1 cellular context compared by ENCODE assay signal in genomic region chr12:14769837-14770494, GRCh38.
TF ChIP-seq lines count a peak whose summit lies in the region.

No MANE protein-coding gene starts in this region.

TF ChIP-seq in HepG2, 621 proteins besides CTCF, POLR2A, EP300 and RAD21 (continued from another document and continues in another):
- TF ChIP-seq ZNF567 (CRISPR knock-in tag; IDR thresholded peaks at IDR 0.05; ENCODE audit: borderline replicate concordance) (peak; percentile 20; the same call in 1 of the 2 replicates), MBD4 (IDR thresholded peaks at IDR 0.05; ENCODE audit: borderline replicate concordance, low read length) (no peak), YY1 (IDR thresholded peaks at IDR 0.05; ENCODE audit: insufficient read depth, insufficient replicate concordance, low read depth, low read length) (no peak), MYC (CRISPR knock-in tag; IDR thresholded peaks at IDR 0.05; ENCODE audit: borderline replicate concordance) (peak; percentile 42; the same call in 1 of the 2 replicates), ZNF569 (CRISPR knock-in tag; IDR thresholded peaks at IDR 0.05; ENCODE audit: borderline replicate concordance) (no peak), ZNF484 (CRISPR knock-in tag; IDR thresholded peaks at IDR 0.05; ENCODE audit: borderline replicate concordance, low read depth) (no peak), ZSCAN20 (CRISPR knock-in tag; IDR thresholded peaks at IDR 0.05; ENCODE audit: borderline replicate concordance) (0 out of 2 replicates have a peak, but pooled peaks have one; percentile 14), LCORL (IDR thresholded peaks at IDR 0.05) (no peak), LCORL (CRISPR knock-in tag; IDR thresholded peaks at IDR 0.05) (0 out of 2 replicates have a peak, but pooled peaks have one; percentile 17), ZNF713 (CRISPR knock-in tag; IDR thresholded peaks at IDR 0.05) (no peak), ZBTB38 (CRISPR knock-in tag; IDR thresholded peaks at IDR 0.05) (no peak), JDP2 (CRISPR knock-in tag; IDR thresholded peaks at IDR 0.05; ENCODE audit: borderline replicate concordance) (no peak), KMT2B (CRISPR knock-in tag; IDR thresholded peaks at IDR 0.05) (no peak; the same call in 1 of the 2 replicates), CCAR2 (optimal IDR thresholded peaks at IDR 0.05; ENCODE audit: low read depth, low read length) (no peak), GATAD2A (CRISPR knock-in tag; IDR thresholded peaks at IDR 0.05) (peak; percentile 50), TCF7L2 (IDR thresholded peaks at IDR 0.05; ENCODE audit: low read depth, low read length) (no peak), POLR2AphosphoS5 (IDR thresholded peaks at IDR 0.05; ENCODE audit: low read depth, low read length) (peak; percentile 75), CBX5 (CRISPR knock-in tag; IDR thresholded peaks at IDR 0.05; ENCODE audit: borderline replicate concordance) (no peak; the same call in 1 of the 2 replicates), ZNF326 (CRISPR knock-in tag; IDR thresholded peaks at IDR 0.05; ENCODE audit: borderline replicate concordance) (no peak), SYNCRIP (IDR thresholded peaks at IDR 0.05; ENCODE audit: insufficient read depth, low read depth, low read length) (no peak), ZSCAN12 (CRISPR knock-in tag; IDR thresholded peaks at IDR 0.05) (no peak), SRSF1 (optimal IDR thresholded peaks at IDR 0.05; ENCODE audit: low read depth, low read length) (peak; percentile 66), SRY (CRISPR knock-in tag; IDR thresholded peaks at IDR 0.05) (0 out of 2 replicates have a peak, but pooled peaks have one; percentile 15), ZNF3 (CRISPR knock-in tag; IDR thresholded peaks at IDR 0.05) (no peak; the same call in 1 of the 2 replicates), ZNF451 (CRISPR knock-in tag; IDR thresholded peaks at IDR 0.05) (no peak), KAT2B (IDR thresholded peaks at IDR 0.05; ENCODE audit: borderline replicate concordance, low read depth, low read length) (no peak), TARDBP (CRISPR knock-in tag; IDR thresholded peaks at IDR 0.05) (peak; percentile 58; the same call in 1 of the 2 replicates), SCMH1 (CRISPR knock-in tag; IDR thresholded peaks at IDR 0.05; ENCODE audit: borderline replicate concordance) (no peak), THYN1 (CRISPR knock-in tag; IDR thresholded peaks at IDR 0.05; ENCODE audit: borderline replicate concordance, low read depth) (no peak), CENPX (CRISPR knock-in tag; IDR thresholded peaks at IDR 0.05) (no peak), ZNF674 (CRISPR knock-in tag; IDR thresholded peaks at IDR 0.05; ENCODE audit: low read depth) (no peak; the same call in 1 of the 2 replicates), TOE1 (CRISPR knock-in tag; IDR thresholded peaks at IDR 0.05) (no peak), MZF1 (CRISPR knock-in tag; IDR thresholded peaks at IDR 0.05; ENCODE audit: borderline replicate concordance) (no peak), HNF4G (IDR thresholded peaks at IDR 0.05; ENCODE audit: borderline replicate concordance, low read depth, low read length) (no peak), HNF4G (CRISPR knock-in tag; IDR thresholded peaks at IDR 0.05; ENCODE audit: borderline replicate concordance, low read depth) (no peak), ZBTB2 (CRISPR knock-in tag; IDR thresholded peaks at IDR 0.05; ENCODE audit: low read depth) (no peak), SP1 (IDR thresholded peaks at IDR 0.05) (no peak), SP1 (CRISPR knock-in tag; IDR thresholded peaks at IDR 0.05) (no peak), PAF1 (CRISPR knock-in tag; IDR thresholded peaks at IDR 0.05) (peak; percentile 11), MIER3 (CRISPR knock-in tag; IDR thresholded peaks at IDR 0.05; ENCODE audit: borderline replicate concordance) (peak; percentile 18; the same call in 1 of the 2 replicates), ESRRA (CRISPR knock-in tag; IDR thresholded peaks at IDR 0.05; ENCODE audit: low read depth) (no peak), MAFK (conservative IDR thresholded peaks at IDR 0.05 in 1 of 2, IDR thresholded peaks at IDR 0.05 in 1 of 2; ENCODE audit: low read length in 2 of 2) (no peak), PATZ1 (CRISPR knock-in tag; IDR thresholded peaks at IDR 0.05) (peak; percentile 73), ZNF431 (CRISPR knock-in tag; IDR thresholded peaks at IDR 0.05; ENCODE audit: borderline replicate concordance, low read depth) (no peak), SOX6 (IDR thresholded peaks at IDR 0.05) (no peak), SOX6 (CRISPR knock-in tag; IDR thresholded peaks at IDR 0.05) (no peak; the same call in 1 of the 2 replicates), SRSF9 (IDR thresholded peaks at IDR 0.05; ENCODE audit: borderline replicate concordance, insufficient read depth, low read depth, low read length, poor library complexity, severe bottlenecking) (no peak), DZIP1 (CRISPR knock-in tag; IDR thresholded peaks at IDR 0.05) (no peak), RBM22 (optimal IDR thresholded peaks at IDR 0.05; ENCODE audit: low read length) (no peak), ZNF251 (CRISPR knock-in tag; IDR thresholded peaks at IDR 0.05) (no peak), ZNF629 (CRISPR knock-in tag; conservative IDR thresholded peaks at IDR 0.05) (no peak; the same call in 1 of the 2 replicates), KDM3A (CRISPR knock-in tag; IDR thresholded peaks at IDR 0.05; ENCODE audit: low read depth) (no peak), ARID2 (CRISPR knock-in tag; IDR thresholded peaks at IDR 0.05; ENCODE audit: borderline replicate concordance) (peak; percentile 57; the same call in 1 of the 2 replicates), MAF1 (CRISPR knock-in tag; IDR thresholded peaks at IDR 0.05; ENCODE audit: borderline replicate concordance) (no peak), CBX2 (IDR thresholded peaks at IDR 0.05; ENCODE audit: low read depth, low read length) (no peak), CBX2 (CRISPR knock-in tag; IDR thresholded peaks at IDR 0.05; ENCODE audit: low read depth) (0 out of 2 replicates have a peak, but pooled peaks have one; percentile 26), ZNF253 (CRISPR knock-in tag; IDR thresholded peaks at IDR 0.05; ENCODE audit: borderline replicate concordance) (no peak), DMAP1 (CRISPR knock-in tag; IDR thresholded peaks at IDR 0.05) (peak; percentile 70)
- TF ChIP-seq, protein P1, sequence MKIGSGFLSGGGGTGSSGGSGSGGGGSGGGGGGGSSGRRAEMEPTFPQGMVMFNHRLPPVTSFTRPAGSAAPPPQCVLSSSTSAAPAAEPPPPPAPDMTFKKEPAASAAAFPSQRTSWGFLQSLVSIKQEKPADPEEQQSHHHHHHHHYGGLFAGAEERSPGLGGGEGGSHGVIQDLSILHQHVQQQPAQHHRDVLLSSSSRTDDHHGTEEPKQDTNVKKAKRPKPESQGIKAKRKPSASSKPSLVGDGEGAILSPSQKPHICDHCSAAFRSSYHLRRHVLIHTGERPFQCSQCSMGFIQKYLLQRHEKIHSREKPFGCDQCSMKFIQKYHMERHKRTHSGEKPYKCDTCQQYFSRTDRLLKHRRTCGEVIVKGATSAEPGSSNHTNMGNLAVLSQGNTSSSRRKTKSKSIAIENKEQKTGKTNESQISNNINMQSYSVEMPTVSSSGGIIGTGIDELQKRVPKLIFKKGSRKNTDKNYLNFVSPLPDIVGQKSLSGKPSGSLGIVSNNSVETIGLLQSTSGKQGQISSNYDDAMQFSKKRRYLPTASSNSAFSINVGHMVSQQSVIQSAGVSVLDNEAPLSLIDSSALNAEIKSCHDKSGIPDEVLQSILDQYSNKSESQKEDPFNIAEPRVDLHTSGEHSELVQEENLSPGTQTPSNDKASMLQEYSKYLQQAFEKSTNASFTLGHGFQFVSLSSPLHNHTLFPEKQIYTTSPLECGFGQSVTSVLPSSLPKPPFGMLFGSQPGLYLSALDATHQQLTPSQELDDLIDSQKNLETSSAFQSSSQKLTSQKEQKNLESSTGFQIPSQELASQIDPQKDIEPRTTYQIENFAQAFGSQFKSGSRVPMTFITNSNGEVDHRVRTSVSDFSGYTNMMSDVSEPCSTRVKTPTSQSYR (CRISPR knock-in tag; IDR thresholded peaks at IDR 0.05; ENCODE audit: borderline replicate concordance): no peak
- TF ChIP-seq, protein P2, sequence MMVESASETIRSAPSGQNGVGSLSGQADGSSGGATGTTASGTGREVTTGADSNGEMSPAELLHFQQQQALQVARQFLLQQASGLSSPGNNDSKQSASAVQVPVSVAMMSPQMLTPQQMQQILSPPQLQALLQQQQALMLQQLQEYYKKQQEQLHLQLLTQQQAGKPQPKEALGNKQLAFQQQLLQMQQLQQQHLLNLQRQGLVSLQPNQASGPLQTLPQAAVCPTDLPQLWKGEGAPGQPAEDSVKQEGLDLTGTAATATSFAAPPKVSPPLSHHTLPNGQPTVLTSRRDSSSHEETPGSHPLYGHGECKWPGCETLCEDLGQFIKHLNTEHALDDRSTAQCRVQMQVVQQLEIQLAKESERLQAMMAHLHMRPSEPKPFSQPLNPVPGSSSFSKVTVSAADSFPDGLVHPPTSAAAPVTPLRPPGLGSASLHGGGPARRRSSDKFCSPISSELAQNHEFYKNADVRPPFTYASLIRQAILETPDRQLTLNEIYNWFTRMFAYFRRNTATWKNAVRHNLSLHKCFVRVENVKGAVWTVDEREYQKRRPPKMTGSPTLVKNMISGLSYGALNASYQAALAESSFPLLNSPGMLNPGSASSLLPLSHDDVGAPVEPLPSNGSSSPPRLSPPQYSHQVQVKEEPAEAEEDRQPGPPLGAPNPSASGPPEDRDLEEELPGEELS (CRISPR knock-in tag; IDR thresholded peaks at IDR 0.05): no peak; the same call in 1 of the 2 replicates
- TF ChIP-seq, protein P3, sequence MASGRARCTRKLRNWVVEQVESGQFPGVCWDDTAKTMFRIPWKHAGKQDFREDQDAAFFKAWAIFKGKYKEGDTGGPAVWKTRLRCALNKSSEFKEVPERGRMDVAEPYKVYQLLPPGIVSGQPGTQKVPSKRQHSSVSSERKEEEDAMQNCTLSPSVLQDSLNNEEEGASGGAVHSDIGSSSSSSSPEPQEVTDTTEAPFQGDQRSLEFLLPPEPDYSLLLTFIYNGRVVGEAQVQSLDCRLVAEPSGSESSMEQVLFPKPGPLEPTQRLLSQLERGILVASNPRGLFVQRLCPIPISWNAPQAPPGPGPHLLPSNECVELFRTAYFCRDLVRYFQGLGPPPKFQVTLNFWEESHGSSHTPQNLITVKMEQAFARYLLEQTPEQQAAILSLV (CRISPR knock-in tag; IDR thresholded peaks at IDR 0.05; ENCODE audit: borderline replicate concordance): 0 out of 2 replicates have a peak, but pooled peaks have one; percentile 57
- TF ChIP-seq, protein P4, sequence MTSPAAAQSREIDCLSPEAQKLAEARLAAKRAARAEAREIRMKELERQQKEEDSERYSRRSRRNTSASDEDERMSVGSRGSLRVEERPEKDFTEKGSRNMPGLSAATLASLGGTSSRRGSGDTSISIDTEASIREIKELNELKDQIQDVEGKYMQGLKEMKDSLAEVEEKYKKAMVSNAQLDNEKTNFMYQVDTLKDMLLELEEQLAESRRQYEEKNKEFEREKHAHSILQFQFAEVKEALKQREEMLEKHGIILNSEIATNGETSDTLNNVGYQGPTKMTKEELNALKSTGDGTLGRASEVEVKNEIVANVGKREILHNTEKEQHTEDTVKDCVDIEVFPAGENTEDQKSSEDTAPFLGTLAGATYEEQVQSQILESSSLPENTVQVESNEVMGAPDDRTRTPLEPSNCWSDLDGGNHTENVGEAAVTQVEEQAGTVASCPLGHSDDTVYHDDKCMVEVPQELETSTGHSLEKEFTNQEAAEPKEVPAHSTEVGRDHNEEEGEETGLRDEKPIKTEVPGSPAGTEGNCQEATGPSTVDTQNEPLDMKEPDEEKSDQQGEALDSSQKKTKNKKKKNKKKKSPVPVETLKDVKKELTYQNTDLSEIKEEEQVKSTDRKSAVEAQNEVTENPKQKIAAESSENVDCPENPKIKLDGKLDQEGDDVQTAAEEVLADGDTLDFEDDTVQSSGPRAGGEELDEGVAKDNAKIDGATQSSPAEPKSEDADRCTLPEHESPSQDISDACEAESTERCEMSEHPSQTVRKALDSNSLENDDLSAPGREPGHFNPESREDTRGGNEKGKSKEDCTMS (CRISPR knock-in tag; conservative IDR thresholded peaks at IDR 0.05): no peak
